Comparison of ENCODE assay signal across 8 cellular contexts in genomic region chr6:99349620-99350141, GRCh38. TPM values are rescaled to one million over a fixed set of nuclear protein-coding genes. Genes with fewer than 3 reads are reported as not detected.
DNase-seq lines count a peak whose midpoint lies in the region; ATAC-seq and TF ChIP-seq lines count a peak whose summit lies in the region.

TSS of gene FAXC (minus strand) at chr6:99349674. CDS start at chr6:99349372, 302 bp downstream.

- H3K27me3 ChIP-seq in esophagus (ENCODE audit: control insufficient read depth in 1 of 2, insufficient read depth in 2 of 2, low read length in 2 of 2) (no peaks in the 10 kb centered on the region), mucosa of stomach (ENCODE audit: control insufficient read depth, insufficient read depth, low read length) (peaks cover 26% of the 10 kb centered on the region), vagina (no peaks in the 10 kb centered on the region)

- TF ChIP-seq POLR2A in vagina (IDR thresholded peaks at IDR 0.05), result no peak

- no peaks in the 10 kb centered on the region for H3K36me3 Mint-ChIP-seq in T-cell

- WGBS in esophagus, 2 donors, result 0% methylated on average over 57 to 59 of the region's 59 CpGs

- peak within 1 kb of the TSS; percentile 17 to 48 (median 21) for H3K4me3 Mint-ChIP-seq in T-cell

- H3K4me1 Mint-ChIP-seq in T-cell, result peaks cover 0 to 7% (median 6%) of the 10 kb centered on the region in 3 donors

- no peak for TF ChIP-seq CTCF in vagina (IDR thresholded peaks at IDR 0.05)

- H3K9me3 ChIP-seq in esophagus (ENCODE audit: control insufficient read depth in 2 of 2, insufficient read depth in 1 of 2, low read depth in 1 of 2, low read length in 1 of 2) (no peaks in the 10 kb centered on the region), mucosa of stomach (ENCODE audit: control insufficient read depth, low read length) (no peaks in the 10 kb centered on the region), vagina (no peaks in the 10 kb centered on the region)

- H3K36me3 ChIP-seq in esophagus (ENCODE audit: control insufficient read depth in 2 of 2, insufficient read depth in 2 of 2, low read length in 1 of 2) (no peaks in the 10 kb centered on the region), mucosa of stomach (ENCODE audit: control insufficient read depth, insufficient read depth, low read length) (no peaks in the 10 kb centered on the region), vagina (no peaks in the 10 kb centered on the region)

- ATAC-seq in GM19467 (IDR thresholded peaks at IDR 0.05; ENCODE audit: unreplicated experiment) (peak; percentile 49), T-cell (replicated peaks in 1 of 4) (peak in 1 of 4 experiments; percentile 36)

- CTCF ChIA-PET in T-cell (lab: Charles Lee), result no interaction called here

- peak within 1 kb of the TSS; percentile 50 for H3K9ac ChIP-seq in mucosa of stomach (ENCODE audit: low read length)

- H3K27ac Mint-ChIP-seq in T-cell, result no peak within 1 kb of the TSS

- peak; percentile 13 for DNase-seq in DMS53 treated with DMSO at 0.1 percent for 48 hours (lab: John Stamatoyannopoulos, UW; ENCODE audit: unreplicated experiment)
- no peak for DNase-seq in Jurkat, Clone E6-1 (ENCODE audit: low read depth, low spot score)
- peak in 1 of 34 experiments; percentile 0 for DNase-seq in T-cell
- no peak for DNase-seq in vagina (ENCODE audit: extremely low spot score in 2 of 2)
- no peak for DNase-seq in foreskin melanocyte

- intact Hi-C loops in vagina (cut with DNase I), result no loop called here

- peak within 1 kb of the TSS; percentile 46 for H3K4me3 ChIP-seq in Jurkat, Clone E6-1 (ENCODE audit: low read length)
- H3K4me3 ChIP-seq in esophagus (ENCODE audit: low read depth in 1 of 2, low read length in 2 of 2) (peak within 1 kb of the TSS; percentile 59 to 70), mucosa of stomach (ENCODE audit: low read length) (no peak within 1 kb of the TSS), vagina (peak within 1 kb of the TSS; percentile 63)

- POLR2A ChIA-PET in T-cell (lab: Charles Lee), result no interaction called here

- H3K27ac ChIP-seq in esophagus (ENCODE audit: low read depth in 2 of 2, low read length in 1 of 2) (peak within 1 kb of the TSS; percentile 45 to 69), vagina (peak within 1 kb of the TSS; percentile 53)

- no peaks in the 10 kb centered on the region for H3K9me3 Mint-ChIP-seq in T-cell

- peaks cover 47 to 67% of the 10 kb centered on the region in 2 donors for H3K27me3 Mint-ChIP-seq in T-cell

- H3K4me1 ChIP-seq in esophagus (ENCODE audit: control insufficient read depth in 2 of 2, insufficient read depth in 2 of 2, low read length in 1 of 2) (peaks cover 1 to 4% of the 10 kb centered on the region in 2 donors), mucosa of stomach (ENCODE audit: control insufficient read depth, insufficient read depth, low read length) (peaks cover 4% of the 10 kb centered on the region), vagina (peaks cover 14% of the 10 kb centered on the region)

RNA-seq across cellular contexts. Expression of gene FAXC, which starts in this region (rescaled TPM):
- polyA plus RNA-seq in Jurkat, Clone E6-1 (2012; ENCODE audit: insufficient read depth, insufficient read length), result 3.1 TPM
- total RNA-seq in T-cell, result under 1 TPM in 1 of 5 donors, not detected in 4; 0.22 TPM
- 1 to 10 TPM; 3.5 to 4.8 TPM for polyA plus RNA-seq in esophagus
- 6.6 TPM for total RNA-seq in vagina
